ENCODE assay signal across 16 cellular contexts in genomic region chr17:72434991-72435618, GRCh38.
"Had no signal": no experiment of that assay in that cellular context is flagged by ENCODE, and none has a peak within 500 bp of the region (broad histone marks: within the 10 kb centered on the region; RNA-seq: fewer than 3 reads in every experiment).

No MANE protein-coding gene starts in this region.

- H3K9me3 Mint-ChIP-seq: activated CD4-positive, alpha-beta memory T cell treated with anti-CD3 and anti-CD28 coated beads for 36 hours; activated naive CD8-positive, alpha-beta T cell treated with anti-CD3 and anti-CD28 coated beads, Interleukin-2, amount 10 ng/mL, durations not matched to agents 7 days and 5 days had no signal

- H3K4me1 ChIP-seq: gastrocnemius medialis, heart right ventricle, left lung, psoas muscle, upper lobe of left lung had no signal

- H3K27me3 Mint-ChIP-seq: activated CD4-positive, alpha-beta memory T cell treated with anti-CD3 and anti-CD28 coated beads for 36 hours; activated naive CD8-positive, alpha-beta T cell treated with anti-CD3 and anti-CD28 coated beads, Interleukin-2, amount 10 ng/mL, durations not matched to agents 7 days and 5 days had no signal

- H3K36me3 ChIP-seq: gastrocnemius medialis, heart right ventricle, left lung, upper lobe of left lung had no signal

- H3K27ac Mint-ChIP-seq: activated CD4-positive, alpha-beta memory T cell treated with anti-CD3 and anti-CD28 coated beads for 36 hours; activated naive CD8-positive, alpha-beta T cell treated with anti-CD3 and anti-CD28 coated beads, Interleukin-2, amount 10 ng/mL, durations not matched to agents 7 days and 5 days; activated T-cell treated with anti-CD3 and anti-CD28 coated beads, Interleukin-2, amount 50 U/mL, for 72 hours; memory B cell; natural killer cell treated with Interleukin-12 subunit alpha and Interleukin-12 subunit beta and Interleukin-15 and Interleukin-18, amount 100 ng/mL, for 72 hours had no signal

- DNase-seq: activated CD4-positive, alpha-beta memory T cell treated with anti-CD3 and anti-CD28 coated beads for 36 hours; activated CD4-positive, CD25-positive, alpha-beta regulatory T cell treated with anti-CD3 and anti-CD28 coated beads, Interleukin-2, amount 50 U/mL, for 72 hours; activated CD8-positive, alpha-beta memory T cell treated with anti-CD3 and anti-CD28 coated beads, Interleukin-2, amount 50 U/mL, for 4 hours; activated naive CD8-positive, alpha-beta T cell treated with anti-CD3 and anti-CD28 coated beads, Interleukin-2, amount 10 ng/mL, durations not matched to agents 7 days and 5 days; activated T-cell treated with anti-CD3 and anti-CD28 coated beads, Interleukin-2, amount 50 U/mL, for 72 hours; anterior cingulate cortex; gastrocnemius medialis; heart right ventricle; left lung; occipital lobe; psoas muscle; stimulated activated CD4-positive, alpha-beta T cell treated with anti-CD3 and anti-CD28 coated beads, Interleukin-2, amount 100 ng/mL, for 48 hours; stimulated activated naive CD4-positive, alpha-beta T cell treated with Interleukin-2 at 50 U/mL for 16 hours; upper lobe of left lung had no signal

- H3K4me1 Mint-ChIP-seq: activated naive CD8-positive, alpha-beta T cell treated with anti-CD3 and anti-CD28 coated beads, Interleukin-2, amount 10 ng/mL, durations not matched to agents 7 days and 5 days; memory B cell had no signal

- ATAC-seq: activated T-cell treated with anti-CD3 and anti-CD28 coated beads, Interleukin-2, amount 50 U/mL, for 72 hours; gastrocnemius medialis; heart right ventricle; left lung; natural killer cell treated with Interleukin-12 subunit alpha and Interleukin-12 subunit beta and Interleukin-15 and Interleukin-18, amount 100 ng/mL, for 72 hours; psoas muscle had no signal

- H3K27ac ChIP-seq: gastrocnemius medialis, heart right ventricle, left lung, psoas muscle, upper lobe of left lung had no signal

- H3K9me3 ChIP-seq: gastrocnemius medialis, heart right ventricle, left lung, psoas muscle, upper lobe of left lung had no signal

- H3K27me3 ChIP-seq: gastrocnemius medialis, left lung, upper lobe of left lung had no signal

- H3K4me3 ChIP-seq: gastrocnemius medialis, heart right ventricle, left lung, psoas muscle, upper lobe of left lung had no signal

- H3K36me3 Mint-ChIP-seq: activated CD4-positive, alpha-beta memory T cell treated with anti-CD3 and anti-CD28 coated beads for 36 hours; activated naive CD8-positive, alpha-beta T cell treated with anti-CD3 and anti-CD28 coated beads, Interleukin-2, amount 10 ng/mL, durations not matched to agents 7 days and 5 days; memory B cell; natural killer cell treated with Interleukin-12 subunit alpha and Interleukin-12 subunit beta and Interleukin-15 and Interleukin-18, amount 100 ng/mL, for 72 hours had no signal

- H3K4me3 Mint-ChIP-seq: activated CD4-positive, alpha-beta memory T cell treated with anti-CD3 and anti-CD28 coated beads for 36 hours; activated naive CD8-positive, alpha-beta T cell treated with anti-CD3 and anti-CD28 coated beads, Interleukin-2, amount 10 ng/mL, durations not matched to agents 7 days and 5 days; activated T-cell treated with anti-CD3 and anti-CD28 coated beads, Interleukin-2, amount 50 U/mL, for 72 hours; memory B cell; natural killer cell treated with Interleukin-12 subunit alpha and Interleukin-12 subunit beta and Interleukin-15 and Interleukin-18, amount 100 ng/mL, for 72 hours had no signal
